Comparison of ENCODE assay signal across 15 cellular contexts in the genomic region with DNA sequence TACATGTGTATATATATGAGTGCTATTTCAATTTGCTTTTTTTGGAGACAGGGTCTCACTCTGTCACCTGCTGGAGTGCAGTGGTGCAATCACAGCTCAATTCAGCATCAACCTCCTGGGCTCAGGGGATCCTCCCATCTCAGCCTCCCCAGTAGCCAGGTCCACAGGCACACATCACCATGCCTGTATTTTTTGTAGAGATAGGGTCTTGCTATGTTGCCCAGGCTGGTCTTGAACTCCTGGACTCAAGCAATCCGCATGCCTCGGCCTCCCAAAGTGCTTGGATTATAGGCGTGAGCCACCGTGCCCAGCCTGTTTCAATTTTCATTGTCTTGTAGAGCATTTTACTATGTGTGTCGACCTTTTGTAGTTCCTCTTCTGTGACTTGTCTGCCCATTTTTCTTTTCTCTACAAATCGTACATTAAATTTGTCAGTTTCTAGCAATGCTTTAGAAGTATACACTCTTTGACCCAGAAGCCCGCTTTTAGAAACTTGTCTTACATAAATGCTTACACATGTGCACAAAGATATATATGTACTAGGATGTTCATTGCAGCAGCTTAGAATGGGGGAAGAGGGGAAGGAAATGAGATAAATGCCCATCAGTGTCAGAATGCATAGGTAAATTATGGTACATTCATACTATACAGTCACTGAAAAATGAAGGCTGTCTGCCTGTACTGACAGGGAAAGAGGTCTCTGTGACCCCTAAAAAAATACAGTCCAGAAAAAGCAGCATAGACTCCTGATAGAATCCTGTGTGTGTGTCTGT.
"Had no signal": no experiment of that assay in that cellular context is flagged by ENCODE, and none has a peak within 500 bp of the region (broad histone marks: within the 10 kb centered on the region; RNA-seq: fewer than 3 reads in every experiment).

No MANE protein-coding gene starts in this region.

- H3K4me3 Mint-ChIP-seq: activated CD4-positive, alpha-beta T cell treated with anti-CD3 and anti-CD28 coated beads, Interleukin-2, amount 10 ng/mL, durations not matched to agents 24 days and 14 days; activated naive CD4-positive, alpha-beta T cell treated with anti-CD3 and anti-CD28 coated beads, Interleukin-2, amount 10 ng/mL, durations not matched to agents 7 days and 5 days; natural killer cell treated with Interleukin-12 subunit alpha and Interleukin-12 subunit beta and Interleukin-15 and Interleukin-18, amount 100 ng/mL, for 72 hours had no signal

- ATAC-seq: foreskin keratinocyte; heart left ventricle; natural killer cell treated with Interleukin-12 subunit alpha and Interleukin-12 subunit beta and Interleukin-15 and Interleukin-18, amount 100 ng/mL, for 72 hours; upper lobe of right lung had no signal

- H3K36me3 Mint-ChIP-seq: activated naive CD4-positive, alpha-beta T cell treated with anti-CD3 and anti-CD28 coated beads, Interleukin-2, amount 10 ng/mL, durations not matched to agents 7 days and 5 days; natural killer cell treated with Interleukin-12 subunit alpha and Interleukin-12 subunit beta and Interleukin-15 and Interleukin-18, amount 100 ng/mL, for 72 hours had no signal

- H3K27me3 Mint-ChIP-seq: natural killer cell treated with Interleukin-12 subunit alpha and Interleukin-12 subunit beta and Interleukin-15 and Interleukin-18, amount 100 ng/mL, for 72 hours had no signal

- H3K4me3 ChIP-seq: adrenal gland, heart left ventricle, sigmoid colon, upper lobe of right lung had no signal

- DNase-seq: activated CD4-positive, alpha-beta T cell treated with anti-CD3 and anti-CD28 coated beads, Interleukin-2, amount 10 ng/mL, durations not matched to agents 24 days and 14 days; activated naive CD4-positive, alpha-beta T cell treated with anti-CD3 and anti-CD28 coated beads, Interleukin-2, amount 10 ng/mL, durations not matched to agents 7 days and 5 days; adrenal gland; foreskin keratinocyte; heart left ventricle; mammary epithelial cell; nucleus accumbens; sigmoid colon; stimulated activated CD4-positive, alpha-beta T cell treated with anti-CD3 and anti-CD28 coated beads, Interleukin-2, amount 100 ng/mL, for 24 hours; stimulated activated naive CD4-positive, alpha-beta T cell treated with Interleukin-2 at 50 U/mL for 16 hours; T-helper 9 cell; upper lobe of right lung; WERI-Rb-1 had no signal

- H3K27ac Mint-ChIP-seq: activated CD4-positive, alpha-beta T cell treated with anti-CD3 and anti-CD28 coated beads, Interleukin-2, amount 10 ng/mL, durations not matched to agents 24 days and 14 days; activated naive CD4-positive, alpha-beta T cell treated with anti-CD3 and anti-CD28 coated beads, Interleukin-2, amount 10 ng/mL, durations not matched to agents 7 days and 5 days; activated T-helper 2 cell treated with anti-CD3 and anti-CD28 coated beads, Interferon-gamma antibody, Interleukin-2, Interleukin-4, amounts not matched to agents 10 μg/mL and 5 μg/mL and 100 μg/mL, durations not matched to agents 14 hours and 24 hours and 36 hours; natural killer cell treated with Interleukin-12 subunit alpha and Interleukin-12 subunit beta and Interleukin-15 and Interleukin-18, amount 100 ng/mL, for 72 hours had no signal

- H3K9me3 Mint-ChIP-seq: activated CD4-positive, alpha-beta T cell treated with anti-CD3 and anti-CD28 coated beads, Interleukin-2, amount 10 ng/mL, durations not matched to agents 24 days and 14 days; activated naive CD4-positive, alpha-beta T cell treated with anti-CD3 and anti-CD28 coated beads, Interleukin-2, amount 10 ng/mL, durations not matched to agents 7 days and 5 days; activated T-helper 2 cell treated with anti-CD3 and anti-CD28 coated beads, Interferon-gamma antibody, Interleukin-2, Interleukin-4, amounts not matched to agents 10 μg/mL and 5 μg/mL and 100 μg/mL, durations not matched to agents 14 hours and 24 hours and 36 hours; natural killer cell treated with Interleukin-12 subunit alpha and Interleukin-12 subunit beta and Interleukin-15 and Interleukin-18, amount 100 ng/mL, for 72 hours had no signal
